In genomic region chr2:72415781-72416180, GRCh38 we compare ENCODE assay signal across 15 cellular contexts.
"Had no signal": no experiment of that assay in that cellular context is flagged by ENCODE, and none has a peak within 500 bp of the region (broad histone marks: within the 10 kb centered on the region; RNA-seq: fewer than 3 reads in every experiment).

No MANE protein-coding gene starts in this region.

- H3K27me3 ChIP-seq: dorsolateral prefrontal cortex, esophagus muscularis mucosa, gastroesophageal sphincter, heart left ventricle, left lung had no signal

- H3K4me1 ChIP-seq: left lung, lower lobe of right lung had no signal

- DNase-seq: dermis blood vessel endothelial cell; dorsolateral prefrontal cortex; effector CD4-positive, alpha-beta T cell; effector memory CD4-positive, alpha-beta T cell; heart left ventricle; hippocampal formation; left cardiac atrium; left lung; left ventricle myocardium superior; lower lobe of right lung; mucosa of descending colon; naive B cell had no signal

- H3K36me3 ChIP-seq: esophagus muscularis mucosa, gastroesophageal sphincter, left lung, lower lobe of right lung had no signal

- H3K27ac ChIP-seq: coronary artery, dorsolateral prefrontal cortex, esophagus muscularis mucosa, gastroesophageal sphincter, heart left ventricle, left lung, lower lobe of right lung had no signal

- H3K4me3 ChIP-seq: coronary artery, dorsolateral prefrontal cortex, esophagus muscularis mucosa, gastroesophageal sphincter, heart left ventricle, left lung, lower lobe of right lung, mucosa of descending colon had no signal

- ATAC-seq: gastroesophageal sphincter, heart left ventricle, left cardiac atrium, left ventricle myocardium superior, lower lobe of right lung, mucosa of descending colon had no signal
